9 cellular contexts compared by ENCODE assay signal in genomic region chr19:40791996-40792395, GRCh38. TPM values are rescaled to one million over a fixed set of nuclear protein-coding genes. Genes with fewer than 3 reads are reported as not detected.
A peak's percentile ranks its signal among the peaks of the same experiment; 100 is the strongest.
DNase-seq lines count a peak whose midpoint lies in the region; TF ChIP-seq lines count a peak whose summit lies in the region.
"Had no signal": no experiment of that assay in that cellular context is flagged by ENCODE, and none has a peak within 500 bp of the region (broad histone marks: within the 10 kb centered on the region; RNA-seq: fewer than 3 reads in every experiment).

No MANE protein-coding gene starts in this region.

- no peaks in the 10 kb centered on the region for H3K27me3 ChIP-seq in subcutaneous abdominal adipose tissue (ENCODE audit: control insufficient read depth in 5 of 5, insufficient read depth in 4 of 5, low read length in 5 of 5)

- H3K36me3 ChIP-seq in subcutaneous abdominal adipose tissue (ENCODE audit: control insufficient read depth in 5 of 5, insufficient read depth in 5 of 5, low read length in 5 of 5): peaks cover 0 to 38% (median 15%) of the 10 kb centered on the region in 5 donors

- H3K9ac ChIP-seq in subcutaneous abdominal adipose tissue (ENCODE audit: low read length in 5 of 5): peak overlapping the region in 1 of 5 donors; percentile 25

- H3K36me3 Mint-ChIP-seq in T-helper 2 cell treated with Interferon-gamma antibody and Interleukin-4, amounts not matched to agents 5 μg/mL and 100 μg/mL, for 36 hours (ENCODE audit: low read depth): peaks cover 23% of the 10 kb centered on the region

- H3K4me1 ChIP-seq in subcutaneous abdominal adipose tissue (ENCODE audit: control insufficient read depth in 5 of 5, insufficient read depth in 5 of 5, low read length in 5 of 5): peaks cover 0 to 19% (median 11%) of the 10 kb centered on the region in 5 donors

- H3K9me3 ChIP-seq in subcutaneous abdominal adipose tissue (ENCODE audit: control insufficient read depth in 5 of 5, low read length in 5 of 5): no peaks in the 10 kb centered on the region

- peaks cover 11% of the 10 kb centered on the region for H3K4me1 Mint-ChIP-seq in T-helper 2 cell treated with Interferon-gamma antibody and Interleukin-4, amounts not matched to agents 5 μg/mL and 100 μg/mL, for 36 hours (ENCODE audit: low read depth)

- H3K27ac ChIP-seq in coronary artery (peak overlapping the region; percentile 80 to 93), subcutaneous abdominal adipose tissue (ENCODE audit: low read depth, low read length) (peak overlapping the region; percentile 11)
- H3K27ac ChIP-seq: 22Rv1 had no signal

- no peak for DNase-seq in T-helper 2 cell treated with Interferon-gamma antibody and Interleukin-4, amounts not matched to agents 5 μg/mL and 100 μg/mL, for 36 hours (ENCODE audit: low spot score)
- DNase-seq in T-helper 2 cell (no peak), coronary artery (ENCODE audit: low spot score) (no peak), ureter (ENCODE audit: low spot score) (no peak), NCI-H2029 treated with DMSO at 0.1 percent for 48 hours (lab: John Stamatoyannopoulos, UW) (no peak)
- DNase-seq: DMS79 had no signal

- no peak overlapping the region for H3K4me3 Mint-ChIP-seq in T-helper 2 cell treated with Interferon-gamma antibody and Interleukin-4, amounts not matched to agents 5 μg/mL and 100 μg/mL, for 36 hours

- H3K4me3 ChIP-seq in coronary artery (peak overlapping the region; percentile 6), subcutaneous abdominal adipose tissue (ENCODE audit: low read depth in 1 of 5, low read length in 5 of 5) (no peak overlapping the region)

- TF ChIP-seq CTCF in coronary artery (IDR thresholded peaks at IDR 0.05): no peak

- H3K27ac Mint-ChIP-seq in T-helper 2 cell treated with Interferon-gamma antibody and Interleukin-4, amounts not matched to agents 5 μg/mL and 100 μg/mL, for 36 hours: peak overlapping the region; percentile 50

- H3K27me3 Mint-ChIP-seq in T-helper 2 cell treated with Interferon-gamma antibody and Interleukin-4, amounts not matched to agents 5 μg/mL and 100 μg/mL, for 36 hours (ENCODE audit: low read depth): no peaks in the 10 kb centered on the region

- H3K9me3 Mint-ChIP-seq in T-helper 2 cell treated with Interferon-gamma antibody and Interleukin-4, amounts not matched to agents 5 μg/mL and 100 μg/mL, for 36 hours: no peaks in the 10 kb centered on the region

RNA-seq across cellular contexts. Expression of gene EGLN2, which starts 7.0 kb away (rescaled TPM):
- total RNA-seq in ureter: 79.3 TPM

RNA-seq across cellular contexts. Expression of gene RAB4B, which starts 13.9 kb away (rescaled TPM):
- total RNA-seq in ureter: 45.3 TPM

RNA-seq across cellular contexts. Expression of gene MIA, which starts 16.7 kb away (rescaled TPM):
- total RNA-seq in ureter: not detected
- total RNA-seq: mononuclear cell had no signal

RNA-seq across cellular contexts. Expression of gene SNRPA, which starts 41.0 kb away (rescaled TPM):
- 74.0 TPM for total RNA-seq in ureter

RNA-seq across cellular contexts. Expression of gene ACTMAP, which starts 41.7 kb away (rescaled TPM):
- total RNA-seq in ureter: 11.3 TPM
